In genomic region chr17:44324571-44325275, GRCh38 we compare ENCODE assay signal across 1 cellular context.
TF ChIP-seq lines count a peak whose summit lies in the region.

TSS of gene SLC25A39 (minus strand) at chr17:44324823. CDS start at chr17:44323562, 1,261 bp downstream.

TF ChIP-seq in K562, 482 proteins besides CTCF, POLR2A, EP300 and RAD21 (continued from another document and continues in another):
- no peak for TF ChIP-seq ZNF318 (IDR thresholded peaks at IDR 0.05; ENCODE audit: borderline replicate concordance in 1 of 2, low read depth in 1 of 2)
- no peak for TF ChIP-seq PREB (CRISPR knock-in tag; IDR thresholded peaks at IDR 0.05)
- peak; percentile 93 for TF ChIP-seq RB1 (IDR thresholded peaks at IDR 0.05; ENCODE audit: low read depth)
- no peak for TF ChIP-seq ZNF445 (CRISPR knock-in tag; IDR thresholded peaks at IDR 0.05; ENCODE audit: low read depth)
- TF ChIP-seq ZNF253 (CRISPR knock-in tag; conservative IDR thresholded peaks at IDR 0.05), result no peak
- no peak for TF ChIP-seq TRIM28 (IDR thresholded peaks at IDR 0.05)
- peak; percentile 59; the same call in 1 of the 2 replicates for TF ChIP-seq ZFX (CRISPR knock-in tag; IDR thresholded peaks at IDR 0.05)
- TF ChIP-seq FOXJ3 (CRISPR knock-in tag; IDR thresholded peaks at IDR 0.05), result no peak
- TF ChIP-seq TSC22D4 (tag; IDR thresholded peaks at IDR 0.05), result no peak
- peak; percentile 34; the same call in 1 of the 2 replicates for TF ChIP-seq EGR1 (conservative IDR thresholded peaks at IDR 0.05)
- no peak for TF ChIP-seq MECOM (CRISPR knock-in tag; IDR thresholded peaks at IDR 0.05)
- no peak for TF ChIP-seq CC2D1A (IDR thresholded peaks at IDR 0.05)
- TF ChIP-seq NFYB (IDR thresholded peaks at IDR 0.05; ENCODE audit: extremely low read depth, insufficient read length), result no peak
- TF ChIP-seq NR2F6 (CRISPR knock-in tag; IDR thresholded peaks at IDR 0.05), result 0 out of 2 replicates have a peak, but pooled peaks have one; percentile 11
- no peak for TF ChIP-seq ZNF644 (tag; IDR thresholded peaks at IDR 0.05; ENCODE audit: low read depth)
- TF ChIP-seq TFAM (CRISPR knock-in tag; conservative IDR thresholded peaks at IDR 0.05), result no peak
- no peak for TF ChIP-seq FOXM1 (IDR thresholded peaks at IDR 0.05; ENCODE audit: low read depth)
- no peak for TF ChIP-seq FOXM1 (CRISPR knock-in tag; IDR thresholded peaks at IDR 0.05; ENCODE audit: low read depth)
- TF ChIP-seq SRSF3 (IDR thresholded peaks at IDR 0.05; ENCODE audit: insufficient read depth, low read length), result no peak
- no peak for TF ChIP-seq AFF4 (CRISPR knock-in tag; IDR thresholded peaks at IDR 0.05)
- TF ChIP-seq DNMT1 (IDR thresholded peaks at IDR 0.05), result no peak
- TF ChIP-seq UBTF (IDR thresholded peaks at IDR 0.05; ENCODE audit: borderline replicate concordance in 1 of 2, low read depth in 2 of 2, low read length in 2 of 2), result 0 out of 4 replicates have a peak, but pooled peaks of 1 of the 2 experiments have one; percentile 13
- TF ChIP-seq PCBP2 (IDR thresholded peaks at IDR 0.05; ENCODE audit: low read depth, low read length, poor library complexity, severe bottlenecking), result no peak
- no peak for TF ChIP-seq HOMEZ (CRISPR knock-in tag; IDR thresholded peaks at IDR 0.05)
- no peak for TF ChIP-seq ASH1L (IDR thresholded peaks at IDR 0.05; ENCODE audit: borderline replicate concordance, low read depth, partially characterized antibody)
- TF ChIP-seq ETV6 (IDR thresholded peaks at IDR 0.05; ENCODE audit: borderline replicate concordance in 1 of 2, low read depth in 2 of 2, low read length in 1 of 2), result no peak
- no peak for TF ChIP-seq ETV6 (CRISPR knock-in tag; IDR thresholded peaks at IDR 0.05; ENCODE audit: borderline replicate concordance)
- peak; percentile 86 for TF ChIP-seq HMGN3 (IDR thresholded peaks at IDR 0.05; ENCODE audit: borderline replicate concordance, extremely low read depth, insufficient read length, low read depth, low read length)
- TF ChIP-seq TCF7 (IDR thresholded peaks at IDR 0.05; ENCODE audit: borderline replicate concordance), result 0 out of 2 replicates have a peak, but pooled peaks have one; percentile 53
- peak; percentile 18; the same call in 1 of the 2 replicates for TF ChIP-seq USF1 (CRISPR knock-in tag; IDR thresholded peaks at IDR 0.05)
- no peak for TF ChIP-seq RBM34 (IDR thresholded peaks at IDR 0.05; ENCODE audit: borderline replicate concordance, insufficient read depth, low read length)
- TF ChIP-seq ZNF668 (CRISPR knock-in tag; IDR thresholded peaks at IDR 0.05), result no peak
- TF ChIP-seq STAT5A (IDR thresholded peaks at IDR 0.05; ENCODE audit: borderline replicate concordance, low read length), result no peak
- TF ChIP-seq ZNF57 (CRISPR knock-in tag; IDR thresholded peaks at IDR 0.05), result no peak
- peak; percentile 77 for TF ChIP-seq THAP12 (CRISPR knock-in tag; IDR thresholded peaks at IDR 0.05)
- TF ChIP-seq RFX5 (IDR thresholded peaks at IDR 0.05; ENCODE audit: low read depth, low read length), result no peak
- no peak for TF ChIP-seq HBP1 (CRISPR knock-in tag; IDR thresholded peaks at IDR 0.05)
